Comparison of ENCODE assay signal across 8 cellular contexts in the genomic region with DNA sequence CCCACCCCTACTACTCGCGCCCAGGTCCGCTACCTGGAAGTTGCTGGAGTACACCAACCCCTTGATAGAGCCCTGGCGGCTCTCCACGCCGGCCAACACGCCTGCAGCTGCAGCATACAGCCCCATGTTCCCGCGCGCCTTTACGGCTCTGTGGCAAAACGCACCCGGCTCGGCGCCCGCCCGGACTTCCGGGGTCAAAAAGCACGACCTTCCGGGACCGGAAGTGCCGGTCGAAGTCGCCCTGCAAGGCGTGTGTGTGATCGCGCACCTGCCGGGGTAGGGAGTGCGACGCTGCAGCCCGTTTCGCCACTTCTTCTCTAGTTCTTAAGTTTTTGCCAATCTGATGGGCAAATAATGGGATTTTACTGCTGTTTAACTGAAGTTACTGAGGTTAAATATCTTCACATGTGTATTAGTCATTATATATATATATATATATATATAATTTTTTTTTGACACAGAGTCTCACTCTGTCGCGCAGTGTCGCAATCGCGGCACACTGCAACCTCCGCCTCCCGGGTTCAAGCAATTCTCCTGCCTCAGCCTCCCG. TPM values are rescaled to one million over a fixed set of nuclear protein-coding genes. Genes with fewer than 3 reads are reported as not detected.
DNase-seq lines count a peak whose midpoint lies in the region; ATAC-seq, FAIRE-seq and TF ChIP-seq lines count a peak whose summit lies in the region.

Gene NSUN5, minus strand, starts transcription at position 162 of the 550 bp plus-strand sequence. Its CDS starts 36 bp downstream, at position 126.

- H3K79me2 ChIP-seq in Karpas-422 (ENCODE audit: low read length) = peaks cover 22% of the 10 kb centered on the region

- peak within 1 kb of the TSS; percentile 82 for H2BK5ac ChIP-seq in neuronal stem cell (ENCODE audit: low read length)

- no peak within 1 kb of the TSS for H2BK15ac ChIP-seq in neuronal stem cell (ENCODE audit: low read length)

- peak within 1 kb of the TSS; percentile 42 for H2AFZ ChIP-seq in Karpas-422 (ENCODE audit: low read length)
- H2AFZ ChIP-seq in neuronal stem cell (ENCODE audit: low read length) = peak within 1 kb of the TSS; percentile 89

- H2AK5ac ChIP-seq in neuronal stem cell (ENCODE audit: low read depth, low read length) = peak within 1 kb of the TSS; percentile 50

- WGBS in neuronal stem cell (ENCODE audit: extremely low coverage in 2 of 2, insufficient read length in 2 of 2, insufficient replicate concordance in 1 of 2), 2 donors = no CpG with 5 or more reads among the region's 40 CpGs

- no peaks in the 10 kb centered on the region for H3K9me2 ChIP-seq in Karpas-422 (replicated peaks; ENCODE audit: insufficient read depth, low read length)

- peaks cover 5% of the 10 kb centered on the region for H3K36me3 ChIP-seq in Karpas-422 (ENCODE audit: insufficient read depth, low read length)
- peaks cover 14 to 26% of the 10 kb centered on the region in 2 donors for H3K36me3 ChIP-seq in neuronal stem cell (replicated peaks in 1 of 2; ENCODE audit: control insufficient read depth in 2 of 2, insufficient read depth in 2 of 2, low read length in 2 of 2)

- H3K18ac ChIP-seq in neuronal stem cell (ENCODE audit: low read length) = peak within 1 kb of the TSS; percentile 91

- H3K4me2 ChIP-seq in Karpas-422 (ENCODE audit: low read depth, low read length, poor library complexity, severe bottlenecking) (peak within 1 kb of the TSS; percentile 77), neuronal stem cell (ENCODE audit: insufficient read depth, low read length, poor library complexity, severe bottlenecking) (peak within 1 kb of the TSS; percentile 90)

- peaks cover 10% of the 10 kb centered on the region; the same call in 1 of the 2 replicates for H4K20me1 ChIP-seq in Karpas-422 (ENCODE audit: insufficient read depth, low read depth, low read length)

- H3K27ac ChIP-seq in Karpas-422 (ENCODE audit: low read length) = 0 out of 2 replicates have a peak within 1 kb of the TSS, but pooled peaks have one; percentile 22
- no peak within 1 kb of the TSS for H3K27ac ChIP-seq in neuronal stem cell (replicated peaks; ENCODE audit: low read length)

- no peak within 1 kb of the TSS for H4K91ac ChIP-seq in neuronal stem cell (ENCODE audit: low read depth, low read length, poor library complexity)

- peak within 1 kb of the TSS; percentile 79 for H3K14ac ChIP-seq in neuronal stem cell (ENCODE audit: low read length)

- peak; percentile 89 for ATAC-seq in GM21786 (IDR thresholded peaks at IDR 0.05; ENCODE audit: unreplicated experiment)

- H4K8ac ChIP-seq in neuronal stem cell (ENCODE audit: low read depth, low read length) = peak within 1 kb of the TSS; percentile 84

- H3K27me3 ChIP-seq in Karpas-422 (ENCODE audit: low read length) (no peaks in the 10 kb centered on the region), neuronal stem cell (ENCODE audit: control insufficient read depth in 3 of 3, insufficient read depth in 3 of 3, low read depth in 1 of 3, low read length in 3 of 3) (no peaks in the 10 kb centered on the region)

- H2BK12ac ChIP-seq in neuronal stem cell (ENCODE audit: low read length) = no peak within 1 kb of the TSS

- H3K9ac ChIP-seq in Karpas-422 (ENCODE audit: low read length) (peak within 1 kb of the TSS; percentile 87), neuronal stem cell (ENCODE audit: low read depth, low read length, poor library complexity) (peak within 1 kb of the TSS; percentile 94)

- DNase-seq in DMS79 treated with DMSO at 0.1 percent for 48 hours (lab: John Stamatoyannopoulos, UW) = peak; percentile 78
- peak; percentile 96 for DNase-seq in Karpas-422
- DNase-seq in SHP77 treated with DMSO at 0.1 percent for 48 hours (lab: John Stamatoyannopoulos, UW) = peak; percentile 67
- DNase-seq in activated effector memory CD4-positive, alpha-beta T cell treated with anti-CD3 and anti-CD28 coated beads, Interleukin-2, amount 50 U/mL, for 16 hours = peak; percentile 96
- peak; percentile 81 to 83 for DNase-seq in frontal cortex (ENCODE audit: low spot score in 2 of 2)
- peak; percentile 45 for DNase-seq in neuronal stem cell (ENCODE audit: low spot score)

- H3K4me3 ChIP-seq in Karpas-422 (ENCODE audit: low read length) (peak within 1 kb of the TSS; percentile 98), neuronal stem cell (ENCODE audit: low read length in 2 of 2) (peak within 1 kb of the TSS; percentile 83 to 86)

- H3K4me1 ChIP-seq in Karpas-422 (ENCODE audit: low read length) (peaks cover 16% of the 10 kb centered on the region), neuronal stem cell (ENCODE audit: control insufficient read depth in 2 of 2, insufficient read depth in 1 of 2, low read depth in 1 of 2, low read length in 2 of 2) (peaks cover 0 to 2% of the 10 kb centered on the region in 2 donors)

- FAIRE-seq in frontal cortex (lab: Jason Lieb, UNC) = no peak

- H3K4ac ChIP-seq in neuronal stem cell (ENCODE audit: low read length) = peak within 1 kb of the TSS; percentile 37

- H3K23ac ChIP-seq in neuronal stem cell (ENCODE audit: low read depth, low read length, poor library complexity) = peak within 1 kb of the TSS; percentile 91

- peaks cover 14% of the 10 kb centered on the region for H3K79me1 ChIP-seq in neuronal stem cell (ENCODE audit: low read depth, low read length)

- H3K9me3 ChIP-seq in Karpas-422 (ENCODE audit: low read length) (no peaks in the 10 kb centered on the region), neuronal stem cell (replicated peaks in 1 of 2; ENCODE audit: control insufficient read depth in 2 of 2, insufficient read depth in 1 of 2, low read depth in 1 of 2, low read length in 2 of 2) (no peaks in the 10 kb centered on the region)

- no peak for TF ChIP-seq CTCF in subcutaneous adipose tissue (IDR thresholded peaks at IDR 0.05; ENCODE audit: low read depth)

- H2BK120ac ChIP-seq in neuronal stem cell (ENCODE audit: low read depth, low read length) = no peak within 1 kb of the TSS

RNA-seq across cellular contexts. Expression of gene NSUN5, which starts in this region (rescaled TPM):
- total RNA-seq in Karpas-422 (2014; rRNA removed; shearing (Covaris generic); ENCODE audit: low replicate concordance) = 31.6 and 39.4 TPM in 2 replicates
- total RNA-seq in frontal cortex (15.9 TPM), subcutaneous adipose tissue (10 to 100 TPM in 3 of 4 donors, 1 to 10 TPM in 1; 9.9 to 16.3 (median 15.0) TPM)
- 20.7 TPM for polyA plus RNA-seq in neuronal stem cell (2013, experiment 1 of 2)
- 20.1 TPM for polyA plus RNA-seq in neuronal stem cell (2013, experiment 2 of 2)

Comparison
In these comparisons a context has a peak if more than half of its experiments do, and no peak if none do; other contexts are left out.
1. DNase-seq: peak in every context shown above with its lines; median percentile 96 in Karpas-422; 96 in activated effector memory CD4-positive, alpha-beta T cell treated with anti-CD3 and anti-CD28 coated beads, Interleukin-2, amount 50 U/mL, for 16 hours; 82 in frontal cortex; 78 in DMS79 treated with DMSO at 0.1 percent for 48 hours; 67 in SHP77 treated with DMSO at 0.1 percent for 48 hours; 45 in neuronal stem cell.